1 cellular context compared by ENCODE assay signal in the genomic region with DNA sequence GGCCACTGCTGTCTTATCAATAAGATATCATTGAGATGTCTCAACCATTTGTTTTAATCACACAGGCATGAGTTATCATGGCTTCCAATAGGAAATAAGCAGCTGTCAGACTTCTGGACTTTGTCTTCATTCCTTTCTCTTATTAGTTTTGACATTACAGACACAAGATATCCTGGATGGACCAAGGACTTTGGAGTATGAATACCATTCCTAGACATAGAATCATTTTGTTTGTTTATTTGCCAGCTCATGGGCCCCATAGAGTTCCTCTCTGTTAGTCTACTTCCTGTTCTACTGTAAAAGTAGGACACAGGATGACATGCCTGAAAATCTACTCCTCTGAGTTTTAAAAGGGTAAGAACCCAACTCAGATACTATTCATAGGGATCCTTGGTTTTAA.
A peak's percentile ranks its signal among the peaks of the same experiment; 100 is the strongest.
TF ChIP-seq lines count a peak whose summit lies in the region.

No MANE protein-coding gene starts in this region.

TF ChIP-seq in endothelial cell of umbilical vein, 7 proteins besides CTCF, POLR2A, EP300 and RAD21:
- TF ChIP-seq EZH2 (IDR thresholded peaks at IDR 0.05; ENCODE audit: borderline replicate concordance, low read depth, low read length, severe bottlenecking) (no peak), FOS (IDR thresholded peaks at IDR 0.05; ENCODE audit: borderline replicate concordance, insufficient read depth, low read length) (peak; percentile 70)
TF ChIP-seq in endothelial cell of umbilical vein: peak in this region for 1.
